16 cellular contexts compared by ENCODE assay signal in genomic region chr12:86081798-86082197, GRCh38.
"Had no signal": no experiment of that assay in that cellular context is flagged by ENCODE, and none has a peak within 500 bp of the region (broad histone marks: within the 10 kb centered on the region; RNA-seq: fewer than 3 reads in every experiment).

No MANE protein-coding gene starts in this region.

- H3K27ac Mint-ChIP-seq: endodermal cell; natural killer cell; stimulated activated memory B cell treated with anti-CD40 and anti-IgM and Interleukin-4, amounts not matched to agents 10 μg/mL and 1 μg/mL and 100 μg/mL, for 72 hours; stimulated activated naive CD8-positive, alpha-beta T cell treated with anti-CD3 and anti-CD28 coated beads, Interleukin-15, Interleukin-2, amounts not matched to agents 100 ng/mL and 50 ng/mL, for 24 hours had no signal

- H3K27ac ChIP-seq: coronary artery, foreskin keratinocyte, heart left ventricle, neutrophil, psoas muscle, right lobe of liver, transverse colon had no signal

- H3K4me3 ChIP-seq: coronary artery, heart left ventricle, psoas muscle, right lobe of liver, transverse colon had no signal

- H3K9me3 ChIP-seq: neutrophil, psoas muscle, right lobe of liver, transverse colon had no signal

- DNase-seq: effector CD4-positive, alpha-beta T cell; endodermal cell; erythroblast; foreskin keratinocyte; heart left ventricle; hippocampal formation; natural killer cell; psoas muscle; retina; right lobe of liver; stimulated activated CD4-positive, alpha-beta T cell treated with anti-CD3 and anti-CD28 coated beads, Interleukin-4, amount 100 ng/mL, for 24 hours; transverse colon had no signal

- H3K27me3 ChIP-seq: foreskin keratinocyte, heart left ventricle, neutrophil, right lobe of liver, transverse colon had no signal

- H3K36me3 Mint-ChIP-seq: natural killer cell; stimulated activated memory B cell treated with anti-CD40 and anti-IgM and Interleukin-4, amounts not matched to agents 10 μg/mL and 1 μg/mL and 100 μg/mL, for 72 hours had no signal

- H3K9me3 Mint-ChIP-seq: endodermal cell had no signal

- H3K4me1 Mint-ChIP-seq: endodermal cell; natural killer cell; stimulated activated memory B cell treated with anti-CD40 and anti-IgM and Interleukin-4, amounts not matched to agents 10 μg/mL and 1 μg/mL and 100 μg/mL, for 72 hours had no signal

- H3K4me3 Mint-ChIP-seq: endodermal cell; natural killer cell; stimulated activated memory B cell treated with anti-CD40 and anti-IgM and Interleukin-4, amounts not matched to agents 10 μg/mL and 1 μg/mL and 100 μg/mL, for 72 hours; stimulated activated naive CD8-positive, alpha-beta T cell treated with anti-CD3 and anti-CD28 coated beads, Interleukin-15, Interleukin-2, amounts not matched to agents 100 ng/mL and 50 ng/mL, for 24 hours had no signal

- H3K27me3 Mint-ChIP-seq: stimulated activated memory B cell treated with anti-CD40 and anti-IgM and Interleukin-4, amounts not matched to agents 10 μg/mL and 1 μg/mL and 100 μg/mL, for 72 hours; stimulated activated naive CD8-positive, alpha-beta T cell treated with anti-CD3 and anti-CD28 coated beads, Interleukin-15, Interleukin-2, amounts not matched to agents 100 ng/mL and 50 ng/mL, for 24 hours had no signal

- H3K4me1 ChIP-seq: foreskin keratinocyte, psoas muscle, right lobe of liver, transverse colon had no signal

- H3K36me3 ChIP-seq: heart left ventricle, neutrophil, right lobe of liver, transverse colon had no signal
